In genomic region chr17:67994827-67995567, GRCh38 we compare ENCODE assay signal across 1 cellular context.
TF ChIP-seq lines count a peak whose summit lies in the region.

No MANE protein-coding gene starts in this region.

TF ChIP-seq in SK-N-SH, 30 proteins besides CTCF, POLR2A, EP300 and RAD21 (continued from another document):
- TF ChIP-seq ELF1 (IDR thresholded peaks at IDR 0.05) (no peak), POLR2AphosphoS5 (IDR thresholded peaks at IDR 0.05; ENCODE audit: low read depth, low read length) (peak; percentile 38; the same call in 1 of the 2 replicates), NRF1 (IDR thresholded peaks at IDR 0.05; ENCODE audit: low read depth, low read length) (no peak), JUND (IDR thresholded peaks at IDR 0.05) (peak; percentile 51), RXRA (IDR thresholded peaks at IDR 0.05; ENCODE audit: borderline replicate concordance, low read depth) (peak; percentile 90), SIN3A (IDR thresholded peaks at IDR 0.05; ENCODE audit: borderline replicate concordance, low read depth, low read length) (peak; percentile 36; the same call in 1 of the 2 replicates), MXI1 (IDR thresholded peaks at IDR 0.05; ENCODE audit: low read depth, low read length) (no peak; the same call in 1 of the 2 replicates), EZH2phosphoT487 (IDR thresholded peaks at IDR 0.05; ENCODE audit: borderline replicate concordance, low read depth) (no peak), RCOR1 (IDR thresholded peaks at IDR 0.05; ENCODE audit: low read length) (no peak), TAF1 (IDR thresholded peaks at IDR 0.05; ENCODE audit: borderline replicate concordance, low read depth, low read length) (no peak), FOXM1 (IDR thresholded peaks at IDR 0.05; ENCODE audit: low read depth) (no peak), USF2 (IDR thresholded peaks at IDR 0.05; ENCODE audit: borderline replicate concordance, low read depth, low read length) (no peak), YY1 (IDR thresholded peaks at IDR 0.05; ENCODE audit: low read depth) (no peak), GABPA (IDR thresholded peaks at IDR 0.05; ENCODE audit: low read depth) (no peak), CHD2 (IDR thresholded peaks at IDR 0.05; ENCODE audit: low read length, partially characterized antibody) (no peak), IRF3 (IDR thresholded peaks at IDR 0.05; ENCODE audit: low read depth, low read length) (no peak), GATA2 (CRISPR knock-in tag; IDR thresholded peaks at IDR 0.05) (0 out of 2 replicates have a peak, but pooled peaks have one; percentile 12), TEAD4 (IDR thresholded peaks at IDR 0.05; ENCODE audit: borderline replicate concordance, insufficient read depth) (no peak; the same call in 1 of the 2 replicates), TCF12 (IDR thresholded peaks at IDR 0.05) (peak; percentile 73), FOSL2 (IDR thresholded peaks at IDR 0.05; ENCODE audit: borderline replicate concordance, low read depth) (peak; percentile 76; the same call in 1 of the 2 replicates)
- TF ChIP-seq, protein P1, sequence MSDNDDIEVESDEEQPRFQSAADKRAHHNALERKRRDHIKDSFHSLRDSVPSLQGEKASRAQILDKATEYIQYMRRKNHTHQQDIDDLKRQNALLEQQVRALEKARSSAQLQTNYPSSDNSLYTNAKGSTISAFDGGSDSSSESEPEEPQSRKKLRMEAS (IDR thresholded peaks at IDR 0.05; ENCODE audit: low read depth), result peak; percentile 73
- TF ChIP-seq, protein P2, sequence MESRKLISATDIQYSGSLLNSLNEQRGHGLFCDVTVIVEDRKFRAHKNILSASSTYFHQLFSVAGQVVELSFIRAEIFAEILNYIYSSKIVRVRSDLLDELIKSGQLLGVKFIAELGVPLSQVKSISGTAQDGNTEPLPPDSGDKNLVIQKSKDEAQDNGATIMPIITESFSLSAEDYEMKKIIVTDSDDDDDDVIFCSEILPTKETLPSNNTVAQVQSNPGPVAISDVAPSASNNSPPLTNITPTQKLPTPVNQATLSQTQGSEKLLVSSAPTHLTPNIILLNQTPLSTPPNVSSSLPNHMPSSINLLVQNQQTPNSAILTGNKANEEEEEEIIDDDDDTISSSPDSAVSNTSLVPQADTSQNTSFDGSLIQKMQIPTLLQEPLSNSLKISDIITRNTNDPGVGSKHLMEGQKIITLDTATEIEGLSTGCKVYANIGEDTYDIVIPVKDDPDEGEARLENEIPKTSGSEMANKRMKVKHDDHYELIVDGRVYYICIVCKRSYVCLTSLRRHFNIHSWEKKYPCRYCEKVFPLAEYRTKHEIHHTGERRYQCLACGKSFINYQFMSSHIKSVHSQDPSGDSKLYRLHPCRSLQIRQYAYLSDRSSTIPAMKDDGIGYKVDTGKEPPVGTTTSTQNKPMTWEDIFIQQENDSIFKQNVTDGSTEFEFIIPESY (IDR thresholded peaks at IDR 0.05; ENCODE audit: borderline replicate concordance, low read depth), result 0 out of 2 replicates have a peak, but pooled peaks have one; percentile 18
